19 cellular contexts compared by ENCODE assay signal in the genomic region with DNA sequence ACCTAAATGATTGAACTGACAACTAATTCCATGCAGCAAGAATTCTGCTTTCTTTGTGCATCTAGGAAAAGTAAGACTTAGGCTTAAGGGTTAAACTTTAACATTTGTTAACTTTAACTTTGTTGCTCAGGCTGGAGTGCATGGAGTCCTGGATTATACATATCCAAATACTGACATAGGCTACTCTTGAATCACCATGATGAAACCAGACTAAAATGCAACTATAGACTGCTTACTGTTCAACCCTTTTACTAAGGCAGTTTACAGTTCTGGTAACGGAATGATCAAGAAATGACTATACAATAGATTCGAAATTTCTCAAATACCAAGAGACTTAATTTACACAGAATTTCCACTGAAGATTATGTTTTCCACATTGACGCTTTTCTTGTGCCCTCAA.
"Had no signal": no experiment of that assay in that cellular context is flagged by ENCODE, and none has a peak within 500 bp of the region (broad histone marks: within the 10 kb centered on the region; RNA-seq: fewer than 3 reads in every experiment).

No MANE protein-coding gene starts in this region.

- H3K9me3 ChIP-seq: MG63, SK-N-SH had no signal

- H3K4me2 ChIP-seq: SK-N-SH had no signal

- H3K27me3 ChIP-seq: MG63 had no signal

- H3K9ac ChIP-seq: SK-N-SH had no signal

- H3K27ac ChIP-seq: RWPE1 had no signal

- H3K9me2 ChIP-seq: SK-N-SH had no signal

- DNase-seq: Karpas-422, KG1, MG63, NCI-H1092, NCI-H1436, NCI-H187, NCI-H2029, NCI-H2081 treated with DMSO at 0.1 percent for 48 hours, NCI-H2171, NCI-H226, NCI-H446, NCI-H510A, NCI-H524 treated with DMSO at 0.1 percent for 48 hours, NCI-H69, NCI-H774, SHP77, SK-N-SH, SW 1271 had no signal

- H3K4me3 ChIP-seq: MG63 had no signal
